ENCODE assay signal across 1 cellular context in genomic region chr19:5340637-5341447, GRCh38.
TF ChIP-seq lines count a peak whose summit lies in the region.

Gene PTPRS (minus strand): TSS chr19:5340812. CDS start chr19:5286140, 54,672 bp downstream.

TF ChIP-seq in HepG2, 621 proteins besides CTCF, POLR2A, EP300 and RAD21 (continued from another document and continues in another):
- TF ChIP-seq PATZ1 (CRISPR knock-in tag; IDR thresholded peaks at IDR 0.05) (peak; percentile 56), FOXO1 (CRISPR knock-in tag; IDR thresholded peaks at IDR 0.05) (peak; percentile 78; the same call in 1 of the 2 replicates), U2AF2 (IDR thresholded peaks at IDR 0.05; ENCODE audit: low read depth, low read length) (no peak), ZNF207 (IDR thresholded peaks at IDR 0.05; ENCODE audit: borderline replicate concordance) (no peak), TMF1 (CRISPR knock-in tag; IDR thresholded peaks at IDR 0.05; ENCODE audit: low read depth) (peak; percentile 100), ZNF768 (CRISPR knock-in tag; IDR thresholded peaks at IDR 0.05) (peak; percentile 79), ONECUT2 (CRISPR knock-in tag; IDR thresholded peaks at IDR 0.05) (peak; percentile 81), HMGXB3 (CRISPR knock-in tag; IDR thresholded peaks at IDR 0.05; ENCODE audit: borderline replicate concordance) (0 out of 2 replicates have a peak, but pooled peaks have one; percentile 56), NR2C2 (CRISPR knock-in tag; IDR thresholded peaks at IDR 0.05; ENCODE audit: borderline replicate concordance) (peak; percentile 69), EEA1 (CRISPR knock-in tag; IDR thresholded peaks at IDR 0.05; ENCODE audit: borderline replicate concordance) (peak; percentile 100), BRD4 (CRISPR knock-in tag; IDR thresholded peaks at IDR 0.05) (peak; percentile 54; the same call in 1 of the 2 replicates), NFE2 (CRISPR knock-in tag; IDR thresholded peaks at IDR 0.05) (0 out of 2 replicates have a peak, but pooled peaks have one; percentile 47), TOPORS (CRISPR knock-in tag; IDR thresholded peaks at IDR 0.05) (peak; percentile 98), SOX13 (IDR thresholded peaks at IDR 0.05) (no peak), SOX13 (CRISPR knock-in tag; conservative IDR thresholded peaks at IDR 0.05 in 1 of 2, IDR thresholded peaks at IDR 0.05 in 1 of 2) (peak in 1 of 2 experiments; percentile 56; a peak in 2 of 4 replicates), ZBTB4 (CRISPR knock-in tag; IDR thresholded peaks at IDR 0.05; ENCODE audit: borderline replicate concordance) (peak; percentile 51; the same call in 1 of the 2 replicates), DRAP1 (CRISPR knock-in tag; IDR thresholded peaks at IDR 0.05) (peak; percentile 74), FOSL2 (CRISPR knock-in tag; IDR thresholded peaks at IDR 0.05) (peak; percentile 62), RXRA (CRISPR knock-in tag; IDR thresholded peaks at IDR 0.05) (peak; percentile 64; the same call in 1 of the 2 replicates), TP53 (CRISPR knock-in tag; conservative IDR thresholded peaks at IDR 0.05) (no peak), RFX5 (IDR thresholded peaks at IDR 0.05; ENCODE audit: low read depth, low read length) (no peak), YY1 (IDR thresholded peaks at IDR 0.05; ENCODE audit: insufficient read depth, insufficient replicate concordance, low read depth, low read length) (no peak), CREB1 (IDR thresholded peaks at IDR 0.05) (peak; percentile 98; the same call in 1 of the 2 replicates), CREB1 (CRISPR knock-in tag; IDR thresholded peaks at IDR 0.05) (no peak), POLR2G (IDR thresholded peaks at IDR 0.05; ENCODE audit: low read depth, low read length) (no peak), GMEB1 (CRISPR knock-in tag; IDR thresholded peaks at IDR 0.05; ENCODE audit: borderline replicate concordance) (peak; percentile 73), ZNF713 (CRISPR knock-in tag; IDR thresholded peaks at IDR 0.05) (0 out of 2 replicates have a peak, but pooled peaks have one; percentile 57), ZNF431 (CRISPR knock-in tag; IDR thresholded peaks at IDR 0.05; ENCODE audit: borderline replicate concordance, low read depth) (peak; percentile 98), KAT2B (IDR thresholded peaks at IDR 0.05; ENCODE audit: borderline replicate concordance, low read depth, low read length) (no peak), ZNF724P (CRISPR knock-in tag; IDR thresholded peaks at IDR 0.05; ENCODE audit: borderline replicate concordance) (peak; percentile 99), TAF1 (CRISPR knock-in tag; IDR thresholded peaks at IDR 0.05) (0 out of 2 replicates have a peak, but pooled peaks have one; percentile 39), ZNF124 (CRISPR knock-in tag; IDR thresholded peaks at IDR 0.05) (peak; percentile 95), JUND (CRISPR knock-in tag; IDR thresholded peaks at IDR 0.05) (no peak; the same call in 1 of the 2 replicates), SRSF1 (optimal IDR thresholded peaks at IDR 0.05; ENCODE audit: low read depth, low read length) (no peak), POLR2AphosphoS2 (IDR thresholded peaks at IDR 0.05; ENCODE audit: low read depth, low read length) (no peak), ZNF382 (CRISPR knock-in tag; IDR thresholded peaks at IDR 0.05; ENCODE audit: borderline replicate concordance) (no peak), RXRB (CRISPR knock-in tag; IDR thresholded peaks at IDR 0.05; ENCODE audit: borderline replicate concordance) (peak; percentile 75), CREBL2 (CRISPR knock-in tag; IDR thresholded peaks at IDR 0.05; ENCODE audit: borderline replicate concordance) (peak; percentile 100), ETS1 (CRISPR knock-in tag; IDR thresholded peaks at IDR 0.05) (peak; percentile 99), DMTF1 (CRISPR knock-in tag; IDR thresholded peaks at IDR 0.05) (peak; percentile 96), DPF2 (CRISPR knock-in tag; IDR thresholded peaks at IDR 0.05; ENCODE audit: borderline replicate concordance, low read depth) (no peak), REST (IDR thresholded peaks at IDR 0.05; ENCODE audit: borderline replicate concordance in 1 of 2, low read depth in 1 of 2, low read length in 2 of 2) (no peak; a peak in 1 of 4 replicates)
